In the genomic region with DNA sequence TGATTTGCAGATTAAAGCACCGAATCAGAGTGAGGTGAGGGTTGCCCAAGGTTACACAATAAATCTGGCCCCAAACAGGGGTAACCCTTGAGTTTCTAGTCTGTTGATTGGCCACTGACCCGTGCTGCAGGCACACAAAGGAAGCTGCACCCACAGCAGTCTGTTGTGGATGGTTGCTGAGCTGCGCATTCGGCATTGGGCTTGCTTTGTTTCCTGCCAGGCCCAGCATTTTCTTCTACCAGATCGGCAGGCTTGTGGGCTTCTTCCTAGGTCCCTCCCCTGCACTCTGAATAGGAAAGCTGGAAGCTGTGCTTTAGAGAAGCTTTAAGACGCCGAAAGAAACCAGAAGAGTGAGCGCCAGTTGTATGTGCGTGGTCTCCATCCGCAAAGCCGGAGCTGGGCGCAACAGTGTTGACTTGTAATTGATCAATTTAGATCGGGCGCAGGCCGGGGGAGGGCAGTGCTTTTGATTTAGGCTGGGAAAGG, we compare ENCODE assay signal across 10 cellular contexts. TPM values are rescaled to one million over a fixed set of nuclear protein-coding genes. Genes with fewer than 3 reads are reported as not detected.
A peak's percentile ranks its signal among the peaks of the same experiment; 100 is the strongest.
DNase-seq lines count a peak whose midpoint lies in the region; ATAC-seq and TF ChIP-seq lines count a peak whose summit lies in the region.
"Had no signal": no experiment of that assay in that cellular context is flagged by ENCODE, and none has a peak within 500 bp of the region (broad histone marks: within the 10 kb centered on the region; RNA-seq: fewer than 3 reads in every experiment).

No MANE protein-coding gene starts in this region.

- H3K4me3 Mint-ChIP-seq in endothelial cell (ENCODE audit: unreplicated experiment), result no peak overlapping the region
- no peak overlapping the region for H3K4me3 Mint-ChIP-seq in CD8-positive, alpha-beta T cell

- H3K4me1 ChIP-seq in A673 (ENCODE audit: insufficient read depth, low read length, poor library complexity, severe bottlenecking), result peaks cover 44% of the 10 kb centered on the region
- H3K4me1 ChIP-seq in mesodermal cell (ENCODE audit: control insufficient read depth, insufficient read depth, low read length, poor library complexity, severe bottlenecking), result peaks cover 30% of the 10 kb centered on the region
- H3K4me1 ChIP-seq in CD8-positive, alpha-beta T cell (ENCODE audit: insufficient read depth, low read length), result no peaks in the 10 kb centered on the region

- H3K9me3 ChIP-seq in A673 (ENCODE audit: low read depth, low read length, poor library complexity, severe bottlenecking), result no peaks in the 10 kb centered on the region
- H3K9me3 ChIP-seq in mesodermal cell (ENCODE audit: control insufficient read depth, low read length), result no peaks in the 10 kb centered on the region
- no peaks in the 10 kb centered on the region for H3K9me3 ChIP-seq in CD8-positive, alpha-beta T cell (ENCODE audit: low read length)

- CTCF ChIA-PET in A673 (lab: Charles Lee), result no interaction called here
- CTCF ChIA-PET in CD8-positive, alpha-beta T cell (lab: Charles Lee), result interaction anchor here (1.1 to 1.2 kb wide), 2 partner anchors 20 to 53 kb away, joined by 3 read pairs; no protein-coding TSS in a partner anchor

- H3K36me3 Mint-ChIP-seq in endothelial cell (ENCODE audit: low read depth, unreplicated experiment), result no peaks in the 10 kb centered on the region
- H3K36me3 Mint-ChIP-seq in CD8-positive, alpha-beta T cell, result no peaks in the 10 kb centered on the region

- TF ChIP-seq CTCF in A673 (conservative IDR thresholded peaks at IDR 0.05; ENCODE audit: low read depth, low read length) (no peak), endothelial cell (IDR thresholded peaks at IDR 0.05; ENCODE audit: unreplicated experiment) (no peak)
- no peak for TF ChIP-seq CTCF in CD8-positive, alpha-beta T cell (IDR thresholded peaks at IDR 0.05)

- no peaks in the 10 kb centered on the region for H3K9me3 Mint-ChIP-seq in endothelial cell (ENCODE audit: unreplicated experiment)
- no peaks in the 10 kb centered on the region for H3K9me3 Mint-ChIP-seq in CD8-positive, alpha-beta T cell

- ATAC-seq in CD8-positive, alpha-beta T cell, result no peak

- no peak overlapping the region for H3K27ac Mint-ChIP-seq in endothelial cell (ENCODE audit: unreplicated experiment)
- H3K27ac Mint-ChIP-seq in CD8-positive, alpha-beta T cell, result no peak overlapping the region

- BruUV-seq in A673 (replicated peaks; lab: Mats Ljungman, UMichigan), result no TSS peak

- WGBS in mesodermal cell (ENCODE audit: insufficient coverage in 2 of 2), 2 experiments, result 28% methylated on average over 13 to 15 of the region's 15 CpGs

- no peaks in the 10 kb centered on the region for H3K27me3 ChIP-seq in A673 (replicated peaks; ENCODE audit: insufficient read depth, low read depth, low read length, poor library complexity)
- H3K27me3 ChIP-seq in CD8-positive, alpha-beta T cell (ENCODE audit: insufficient read depth, low read length), result no peaks in the 10 kb centered on the region

- H3K27ac ChIP-seq in A673 (ENCODE audit: low read depth, low read length, poor library complexity, severe bottlenecking), result peak overlapping the region; percentile 73
- H3K27ac ChIP-seq in mesodermal cell (ENCODE audit: low read depth, low read length, severe bottlenecking), result peak overlapping the region; percentile 90
- H3K27ac ChIP-seq in CD8-positive, alpha-beta T cell (ENCODE audit: low read depth, low read length), result no peak overlapping the region

- peaks cover 3% of the 10 kb centered on the region for H3K36me3 ChIP-seq in A673 (ENCODE audit: insufficient read depth, low read length, poor library complexity, severe bottlenecking)
- peaks cover 8% of the 10 kb centered on the region for H3K36me3 ChIP-seq in mesodermal cell (ENCODE audit: control insufficient read depth, insufficient read depth, low read length)
- H3K36me3 ChIP-seq in CD8-positive, alpha-beta T cell (ENCODE audit: insufficient read depth, low read length), result no peaks in the 10 kb centered on the region

- intact Hi-C loops in A673 (cut with micrococcal nuclease; ENCODE audit: unreplicated experiment), result no loop called here
- intact Hi-C loops in CD8-positive, alpha-beta T cell (cut with DNase I, micrococcal nuclease), result no loop called here

- peaks cover 5% of the 10 kb centered on the region for H3K4me1 Mint-ChIP-seq in endothelial cell (ENCODE audit: unreplicated experiment)
- H3K4me1 Mint-ChIP-seq in CD8-positive, alpha-beta T cell (ENCODE audit: low read depth), result no peaks in the 10 kb centered on the region

- peak; percentile 68 for DNase-seq in A673 (ENCODE audit: low spot score)
- peak; percentile 16 for DNase-seq in NCI-H748 treated with DMSO at 0.1 percent for 48 hours (lab: John Stamatoyannopoulos, UW)
- peak; percentile 35 for DNase-seq in endothelial cell (ENCODE audit: low spot score)
- no peak for DNase-seq in stimulated activated CD4-positive, alpha-beta T cell treated with anti-CD3 and anti-CD28 coated beads, Interleukin-1b, Interleukin-23, amount 100 ng/mL, for 48 hours
- no peak for DNase-seq in SK-N-DZ (ENCODE audit: low spot score)
- no peak for DNase-seq in GM03348 (ENCODE audit: low spot score)
- DNase-seq in CD8-positive, alpha-beta T cell, result no peak
- DNase-seq: activated CD8-positive, alpha-beta memory T cell treated with anti-CD3 and anti-CD28 coated beads for 24 hours; glutamatergic neuron had no signal

- H3K4me3 ChIP-seq in A673 (ENCODE audit: low read depth, low read length, poor library complexity, severe bottlenecking), result peak overlapping the region; percentile 32
- H3K4me3 ChIP-seq in mesodermal cell (ENCODE audit: extremely low read depth, insufficient read depth, low read length, poor library complexity, severe bottlenecking), result no peak overlapping the region
- no peak overlapping the region for H3K4me3 ChIP-seq in CD8-positive, alpha-beta T cell (ENCODE audit: low read depth, low read length)

- POLR2A ChIA-PET in A673 (lab: Charles Lee; ENCODE audit: low non-redundant PET), result interaction anchor here (0.5 to 1.1 kb wide), 2 partner anchors 34 to 232 kb away, joined by 3 to 4 read pairs; no protein-coding TSS in a partner anchor
- POLR2A ChIA-PET in CD8-positive, alpha-beta T cell (lab: Charles Lee), result no interaction called here

- H3K27me3 Mint-ChIP-seq in endothelial cell (ENCODE audit: unreplicated experiment), result no peaks in the 10 kb centered on the region
- peaks cover 10% of the 10 kb centered on the region for H3K27me3 Mint-ChIP-seq in CD8-positive, alpha-beta T cell (ENCODE audit: low read depth)

RNA-seq across cellular contexts. Expression of a gene that starts 12.1 kb away (rescaled TPM):
- total RNA-seq in A673 (2021) (25.3 and 26.5 TPM in 2 replicates), endothelial cell (ENCODE audit: unreplicated experiment) (6.9 TPM)
- 6.0 TPM for polyA plus RNA-seq in mesodermal cell (2013, experiment 1 of 2)
- polyA plus RNA-seq in mesodermal cell (2013, experiment 2 of 2), result 7.7 TPM
- polyA plus RNA-seq in SK-N-DZ (2014; cell fraction: cytosol; rRNA removed), result 11.9 and 12.0 TPM in 2 replicates
- 7.5 and 8.6 TPM in 2 replicates for polyA plus RNA-seq in SK-N-DZ (2014; cell fraction: nucleus; rRNA removed)
- total RNA-seq in CD8-positive, alpha-beta T cell, result 1 to 10 TPM; 1.1 to 1.2 TPM

Comparison
In these comparisons a context has a peak if more than half of its experiments do, and no peak if none do; other contexts are left out.
1. DNase-seq: peak in A673 (single experiment), NCI-H748 treated with DMSO at 0.1 percent for 48 hours (single experiment) and endothelial cell (single experiment); none in stimulated activated CD4-positive, alpha-beta T cell treated with anti-CD3 and anti-CD28 coated beads, Interleukin-1b, Interleukin-23, amount 100 ng/mL, for 48 hours (single experiment), SK-N-DZ (single experiment), GM03348 (single experiment) and CD8-positive, alpha-beta T cell (0 of 7).